ENCODE assay signal across 9 cellular contexts in the genomic region with DNA sequence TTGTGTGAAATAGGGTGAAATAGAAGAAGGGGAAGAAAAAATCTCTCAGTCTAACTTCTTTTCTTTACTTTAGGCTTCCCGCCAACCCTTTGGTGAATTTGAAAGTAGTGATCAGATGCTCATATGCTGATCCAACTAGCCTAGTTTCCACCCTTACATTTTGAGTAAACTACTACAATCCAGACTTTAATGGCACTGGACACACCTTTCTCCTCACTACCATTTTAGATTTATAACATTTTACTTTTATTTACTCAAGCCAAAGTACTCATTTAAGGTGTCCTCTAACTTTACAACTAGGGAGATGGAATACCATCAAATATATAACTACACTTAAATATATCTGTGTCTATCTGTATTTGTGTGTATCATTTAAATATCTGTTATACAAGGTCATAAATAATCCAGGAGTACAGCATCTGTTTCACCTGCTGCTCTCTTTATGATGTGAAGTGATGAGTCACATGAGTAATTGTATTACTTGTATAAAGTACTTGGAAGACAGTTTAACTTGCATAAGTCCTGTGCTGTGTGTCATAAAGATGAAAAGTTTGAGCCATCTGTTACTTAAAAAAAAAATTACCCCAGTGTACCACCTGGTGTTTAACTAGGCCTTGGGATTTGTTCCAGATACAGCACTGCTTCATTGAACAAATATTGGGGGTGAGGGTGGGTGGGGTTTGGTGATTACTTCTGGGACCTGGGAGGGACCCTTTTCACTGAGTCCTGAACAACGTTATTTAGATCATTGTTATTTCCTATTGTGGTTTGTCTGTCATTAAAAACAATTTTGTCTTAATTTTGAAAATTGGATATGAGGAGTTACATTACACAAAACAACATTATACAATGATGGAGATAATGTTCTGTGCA.
A peak's percentile ranks its signal among the peaks of the same experiment; 100 is the strongest.
DNase-seq lines count a peak whose midpoint lies in the region; ATAC-seq and TF ChIP-seq lines count a peak whose summit lies in the region.
"Had no signal": no experiment of that assay in that cellular context is flagged by ENCODE, and none has a peak within 500 bp of the region (broad histone marks: within the 10 kb centered on the region; RNA-seq: fewer than 3 reads in every experiment).

No MANE protein-coding gene starts in this region.

- H3K27ac ChIP-seq in sigmoid colon: no peak overlapping the region

- WGBS in sigmoid colon, 2 donors: 16 to 61% methylated on average over 2 of the region's 2 CpGs

- no peak for TF ChIP-seq CTCF in WTC11 (IDR thresholded peaks at IDR 0.05)
- no peak for TF ChIP-seq CTCF in sigmoid colon (IDR thresholded peaks at IDR 0.05)

- H3K9me3 Mint-ChIP-seq in WTC11: no peaks in the 10 kb centered on the region

- CTCF ChIA-PET in WTC11 (lab: Charles Lee): no interaction called here

- H3K27me3 Mint-ChIP-seq in WTC11 (ENCODE audit: low read depth): no peaks in the 10 kb centered on the region

- H3K36me3 ChIP-seq in sigmoid colon: no peaks in the 10 kb centered on the region

- no peak overlapping the region for H3K4me3 ChIP-seq in sigmoid colon

- peaks cover 45% of the 10 kb centered on the region for H3K4me1 Mint-ChIP-seq in WTC11

- intact Hi-C loops in sigmoid colon (cut with DNase I): no loop called here

- peaks cover 0 to 17% (median 2%) of the 10 kb centered on the region in 4 donors for H3K4me1 ChIP-seq in sigmoid colon

- H3K9me3 ChIP-seq in sigmoid colon: no peaks in the 10 kb centered on the region

- DNase-seq in DMS79 treated with DMSO at 0.1 percent for 48 hours (lab: John Stamatoyannopoulos, UW) (peak; percentile 99), LHCN-M2 (ENCODE audit: low read depth) (peak; percentile 61), NCI-H82 (lab: John Stamatoyannopoulos, UW) (peak; percentile 97), kidney tubule cell (ENCODE audit: low spot score) (peak; percentile 42), GF-D8 (lab: John Stamatoyannopoulos, UW) (no peak), WTC11 (ENCODE audit: low spot score) (no peak), sigmoid colon (no peak)
- DNase-seq: stimulated activated CD4-positive, alpha-beta T cell treated with anti-CD3 and anti-CD28 coated beads, Interleukin-2, amount 100 ng/mL, for 48 hours had no signal

- H3K36me3 Mint-ChIP-seq in WTC11: no peaks in the 10 kb centered on the region

- TF ChIP-seq EP300 in sigmoid colon (IDR thresholded peaks at IDR 0.05): no peak

- H3K4me3 Mint-ChIP-seq in WTC11: no peak overlapping the region

- POLR2A ChIA-PET in WTC11 (lab: Charles Lee): no interaction called here

- H3K27ac Mint-ChIP-seq in WTC11: no peak overlapping the region; the same call in 1 of the 2 replicates

- ATAC-seq in GM21390 (IDR thresholded peaks at IDR 0.05; ENCODE audit: unreplicated experiment) (no peak), WTC11 (no peak)

- TF ChIP-seq POLR2A in sigmoid colon (IDR thresholded peaks at IDR 0.05): no peak

- H3K27me3 ChIP-seq in sigmoid colon: no peaks in the 10 kb centered on the region

TF ChIP-seq in WTC11, 78 proteins besides CTCF, POLR2A, EP300 and RAD21:
- TF ChIP-seq, protein P1, sequence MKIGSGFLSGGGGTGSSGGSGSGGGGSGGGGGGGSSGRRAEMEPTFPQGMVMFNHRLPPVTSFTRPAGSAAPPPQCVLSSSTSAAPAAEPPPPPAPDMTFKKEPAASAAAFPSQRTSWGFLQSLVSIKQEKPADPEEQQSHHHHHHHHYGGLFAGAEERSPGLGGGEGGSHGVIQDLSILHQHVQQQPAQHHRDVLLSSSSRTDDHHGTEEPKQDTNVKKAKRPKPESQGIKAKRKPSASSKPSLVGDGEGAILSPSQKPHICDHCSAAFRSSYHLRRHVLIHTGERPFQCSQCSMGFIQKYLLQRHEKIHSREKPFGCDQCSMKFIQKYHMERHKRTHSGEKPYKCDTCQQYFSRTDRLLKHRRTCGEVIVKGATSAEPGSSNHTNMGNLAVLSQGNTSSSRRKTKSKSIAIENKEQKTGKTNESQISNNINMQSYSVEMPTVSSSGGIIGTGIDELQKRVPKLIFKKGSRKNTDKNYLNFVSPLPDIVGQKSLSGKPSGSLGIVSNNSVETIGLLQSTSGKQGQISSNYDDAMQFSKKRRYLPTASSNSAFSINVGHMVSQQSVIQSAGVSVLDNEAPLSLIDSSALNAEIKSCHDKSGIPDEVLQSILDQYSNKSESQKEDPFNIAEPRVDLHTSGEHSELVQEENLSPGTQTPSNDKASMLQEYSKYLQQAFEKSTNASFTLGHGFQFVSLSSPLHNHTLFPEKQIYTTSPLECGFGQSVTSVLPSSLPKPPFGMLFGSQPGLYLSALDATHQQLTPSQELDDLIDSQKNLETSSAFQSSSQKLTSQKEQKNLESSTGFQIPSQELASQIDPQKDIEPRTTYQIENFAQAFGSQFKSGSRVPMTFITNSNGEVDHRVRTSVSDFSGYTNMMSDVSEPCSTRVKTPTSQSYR (CRISPR knock-in tag; IDR thresholded peaks at IDR 0.05): no peak
- TF ChIP-seq NFE2L1 (CRISPR knock-in tag; IDR thresholded peaks at IDR 0.05) (no peak), ZBTB21 (CRISPR knock-in tag; IDR thresholded peaks at IDR 0.05; ENCODE audit: borderline replicate concordance) (no peak), NFYB (CRISPR knock-in tag; conservative IDR thresholded peaks at IDR 0.05; ENCODE audit: low read depth) (no peak), PRRX2 (CRISPR knock-in tag; IDR thresholded peaks at IDR 0.05) (no peak), KAT7 (CRISPR knock-in tag; IDR thresholded peaks at IDR 0.05; ENCODE audit: borderline replicate concordance) (no peak), SMAD3 (CRISPR knock-in tag; IDR thresholded peaks at IDR 0.05; ENCODE audit: borderline replicate concordance) (no peak), JAZF1 (CRISPR knock-in tag; IDR thresholded peaks at IDR 0.05) (no peak), EMX1 (CRISPR knock-in tag; IDR thresholded peaks at IDR 0.05) (no peak), HMGA2 (CRISPR knock-in tag; IDR thresholded peaks at IDR 0.05) (no peak), FOXJ3 (CRISPR knock-in tag; IDR thresholded peaks at IDR 0.05; ENCODE audit: borderline replicate concordance) (no peak)
- TF ChIP-seq, protein P2, sequence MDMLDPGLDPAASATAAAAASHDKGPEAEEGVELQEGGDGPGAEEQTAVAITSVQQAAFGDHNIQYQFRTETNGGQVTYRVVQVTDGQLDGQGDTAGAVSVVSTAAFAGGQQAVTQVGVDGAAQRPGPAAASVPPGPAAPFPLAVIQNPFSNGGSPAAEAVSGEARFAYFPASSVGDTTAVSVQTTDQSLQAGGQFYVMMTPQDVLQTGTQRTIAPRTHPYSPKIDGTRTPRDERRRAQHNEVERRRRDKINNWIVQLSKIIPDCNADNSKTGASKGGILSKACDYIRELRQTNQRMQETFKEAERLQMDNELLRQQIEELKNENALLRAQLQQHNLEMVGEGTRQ (CRISPR knock-in tag; IDR thresholded peaks at IDR 0.05): no peak
- TF ChIP-seq, protein P3, sequence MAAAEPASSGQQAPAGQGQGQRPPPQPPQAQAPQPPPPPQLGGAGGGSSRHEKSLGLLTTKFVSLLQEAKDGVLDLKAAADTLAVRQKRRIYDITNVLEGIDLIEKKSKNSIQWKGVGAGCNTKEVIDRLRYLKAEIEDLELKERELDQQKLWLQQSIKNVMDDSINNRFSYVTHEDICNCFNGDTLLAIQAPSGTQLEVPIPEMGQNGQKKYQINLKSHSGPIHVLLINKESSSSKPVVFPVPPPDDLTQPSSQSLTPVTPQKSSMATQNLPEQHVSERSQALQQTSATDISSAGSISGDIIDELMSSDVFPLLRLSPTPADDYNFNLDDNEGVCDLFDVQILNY (CRISPR knock-in tag; IDR thresholded peaks at IDR 0.05): no peak
- TF ChIP-seq, protein P4, sequence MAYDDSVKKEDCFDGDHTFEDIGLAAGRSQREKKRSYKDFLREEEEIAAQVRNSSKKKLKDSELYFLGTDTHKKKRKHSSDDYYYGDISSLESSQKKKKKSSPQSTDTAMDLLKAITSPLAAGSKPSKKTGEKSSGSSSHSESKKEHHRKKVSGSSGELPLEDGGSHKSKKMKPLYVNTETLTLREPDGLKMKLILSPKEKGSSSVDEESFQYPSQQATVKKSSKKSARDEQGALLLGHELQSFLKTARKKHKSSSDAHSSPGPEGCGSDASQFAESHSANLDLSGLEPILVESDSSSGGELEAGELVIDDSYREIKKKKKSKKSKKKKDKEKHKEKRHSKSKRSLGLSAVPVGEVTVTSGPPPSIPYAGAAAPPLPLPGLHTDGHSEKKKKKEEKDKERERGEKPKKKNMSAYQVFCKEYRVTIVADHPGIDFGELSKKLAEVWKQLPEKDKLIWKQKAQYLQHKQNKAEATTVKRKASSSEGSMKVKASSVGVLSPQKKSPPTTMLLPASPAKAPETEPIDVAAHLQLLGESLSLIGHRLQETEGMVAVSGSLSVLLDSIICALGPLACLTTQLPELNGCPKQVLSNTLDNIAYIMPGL (CRISPR knock-in tag; IDR thresholded peaks at IDR 0.05): no peak
- TF ChIP-seq, protein P5, sequence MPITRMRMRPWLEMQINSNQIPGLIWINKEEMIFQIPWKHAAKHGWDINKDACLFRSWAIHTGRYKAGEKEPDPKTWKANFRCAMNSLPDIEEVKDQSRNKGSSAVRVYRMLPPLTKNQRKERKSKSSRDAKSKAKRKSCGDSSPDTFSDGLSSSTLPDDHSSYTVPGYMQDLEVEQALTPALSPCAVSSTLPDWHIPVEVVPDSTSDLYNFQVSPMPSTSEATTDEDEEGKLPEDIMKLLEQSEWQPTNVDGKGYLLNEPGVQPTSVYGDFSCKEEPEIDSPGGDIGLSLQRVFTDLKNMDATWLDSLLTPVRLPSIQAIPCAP (CRISPR knock-in tag; IDR thresholded peaks at IDR 0.05): no peak

Comparison
In these comparisons a context has a peak if more than half of its experiments do, and no peak if none do; other contexts are left out.
1. DNase-seq: peak in DMS79 treated with DMSO at 0.1 percent for 48 hours (single experiment), LHCN-M2 (single experiment), NCI-H82 (single experiment) and kidney tubule cell (single experiment); none in GF-D8 (single experiment), WTC11 (single experiment) and sigmoid colon (single experiment).